1 cellular context compared by ENCODE assay signal in genomic region chr2:17545680-17546613, GRCh38.
TF ChIP-seq lines count a peak whose summit lies in the region.

No MANE protein-coding gene starts in this region.

TF ChIP-seq in H1, 55 proteins besides CTCF, POLR2A, EP300 and RAD21 (continued from another document):
- no peak for TF ChIP-seq SP2 (IDR thresholded peaks at IDR 0.05; ENCODE audit: low read length)
- TF ChIP-seq GABPA (IDR thresholded peaks at IDR 0.05; ENCODE audit: borderline replicate concordance, insufficient read depth, low read length) = no peak
- TF ChIP-seq JUN (IDR thresholded peaks at IDR 0.05; ENCODE audit: low read depth, low read length) = no peak
- TF ChIP-seq GTF2F1 (IDR thresholded peaks at IDR 0.05; ENCODE audit: borderline replicate concordance, low read depth, low read length) = no peak
- TF ChIP-seq ASH2L (IDR thresholded peaks at IDR 0.05; ENCODE audit: low read length) = no peak
- TF ChIP-seq POLR2AphosphoS5 (IDR thresholded peaks at IDR 0.05; ENCODE audit: low read depth, low read length) = no peak
- TF ChIP-seq, protein P1, sequence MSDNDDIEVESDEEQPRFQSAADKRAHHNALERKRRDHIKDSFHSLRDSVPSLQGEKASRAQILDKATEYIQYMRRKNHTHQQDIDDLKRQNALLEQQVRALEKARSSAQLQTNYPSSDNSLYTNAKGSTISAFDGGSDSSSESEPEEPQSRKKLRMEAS (IDR thresholded peaks at IDR 0.05) = no peak
- no peak for TF ChIP-seq TBP (IDR thresholded peaks at IDR 0.05; ENCODE audit: low read depth, low read length)
- no peak for TF ChIP-seq RFX5 (IDR thresholded peaks at IDR 0.05; ENCODE audit: borderline replicate concordance, low read depth, low read length)
- TF ChIP-seq MAFK (IDR thresholded peaks at IDR 0.05; ENCODE audit: low read depth, low read length) = no peak
- no peak for TF ChIP-seq TCF12 (IDR thresholded peaks at IDR 0.05; ENCODE audit: low read depth, low read length)
- no peak for TF ChIP-seq SIN3A (conservative IDR thresholded peaks at IDR 0.05 in 1 of 2, IDR thresholded peaks at IDR 0.05 in 1 of 2; ENCODE audit: low read depth in 1 of 2, low read length in 2 of 2)
- TF ChIP-seq SP1 (IDR thresholded peaks at IDR 0.05; ENCODE audit: low read depth, low read length) = no peak
TF ChIP-seq in H1: peak in this region for 0.
